In genomic region chr4:59388359-59388758, GRCh38 we compare ENCODE assay signal across 17 cellular contexts.
DNase-seq lines count a peak whose midpoint lies in the region; ATAC-seq, FAIRE-seq and TF ChIP-seq lines count a peak whose summit lies in the region.
"Had no signal": no experiment of that assay in that cellular context is flagged by ENCODE, and none has a peak within 500 bp of the region (broad histone marks: within the 10 kb centered on the region; RNA-seq: fewer than 3 reads in every experiment).

No MANE protein-coding gene starts in this region.

- H2AFZ ChIP-seq in SK-N-SH (ENCODE audit: low read depth) (no peak overlapping the region), H1 (ENCODE audit: low read length) (peak overlapping the region; percentile 81; the same call in 1 of the 2 replicates)
- H2AFZ ChIP-seq: GM23248 had no signal

- H3K9me2 ChIP-seq in SK-N-SH: no peaks in the 10 kb centered on the region

- H2BK15ac ChIP-seq in H1 (ENCODE audit: low read length): no peak overlapping the region

- H2BK12ac ChIP-seq in H1 (ENCODE audit: low read depth, low read length): no peak overlapping the region

- peaks cover 0 to 2% of the 10 kb centered on the region in 2 experiments; a peak in 1 of 4 replicates for H3K4me1 ChIP-seq in SK-N-SH (ENCODE audit: control insufficient read depth in 1 of 2, insufficient read depth in 2 of 2, low read depth in 1 of 2, low read length in 1 of 2)
- no peaks in the 10 kb centered on the region for H3K4me1 ChIP-seq in H1 (replicated peaks in 1 of 4; ENCODE audit: control insufficient read depth in 3 of 4, insufficient read depth in 4 of 4, low read length in 3 of 4)

- no peak overlapping the region for H3K4me3 ChIP-seq in SK-N-SH (ENCODE audit: low read depth in 2 of 2, low read length in 1 of 2)
- no peak overlapping the region for H3K4me3 ChIP-seq in H1 (ENCODE audit: extremely low read depth in 1 of 4, insufficient read depth in 2 of 4, low read depth in 3 of 4, low read length in 4 of 4)
- H3K4me3 ChIP-seq: GM23248 had no signal

- no peak for TF ChIP-seq RAD21 in SK-N-SH (IDR thresholded peaks at IDR 0.05; ENCODE audit: low read length)
- TF ChIP-seq RAD21 in H1 (IDR thresholded peaks at IDR 0.05 in 1 of 2, conservative IDR thresholded peaks at IDR 0.05 in 1 of 2; ENCODE audit: low read depth in 2 of 2, low read length in 2 of 2): no peak

- no peak for TF ChIP-seq POLR2A in H1 (IDR thresholded peaks at IDR 0.05; ENCODE audit: control extremely low read depth in 1 of 2, low read depth in 2 of 2, low read length in 2 of 2)

- H3K27ac ChIP-seq in SK-N-SH (ENCODE audit: low read depth in 2 of 2, low read length in 1 of 2) (no peak overlapping the region), H1 (ENCODE audit: low read depth, low read length) (no peak overlapping the region)
- H3K27ac ChIP-seq: GM23248 had no signal

- no peaks in the 10 kb centered on the region for H3K23me2 ChIP-seq in H1 (ENCODE audit: low read depth, low read length)

- POLR2A ChIA-PET in SK-N-SH (lab: Yijun Ruan, JAX) (interaction anchor here (0.7 kb wide), 1 partner anchor 1154 kb away, joined by 4 read pairs; no protein-coding TSS in a partner anchor), H1 (lab: Charles Lee; ENCODE audit: partially characterized antibody) (no interaction called here)

- no peaks in the 10 kb centered on the region for H3K79me2 ChIP-seq in SK-N-SH (ENCODE audit: insufficient read depth)
- no peaks in the 10 kb centered on the region for H3K79me2 ChIP-seq in H1 (ENCODE audit: control insufficient read depth in 1 of 2, insufficient read depth in 2 of 2, low read length in 2 of 2)

- H3K79me1 ChIP-seq in H1 (ENCODE audit: low read depth, low read length): no peaks in the 10 kb centered on the region

- H2BK20ac ChIP-seq in H1 (ENCODE audit: low read length): no peak overlapping the region

- H3K9me3 ChIP-seq in SK-N-SH: no peaks in the 10 kb centered on the region
- H3K9me3 ChIP-seq in H1 (ENCODE audit: insufficient read depth in 2 of 2, low read depth in 1 of 2, low read length in 1 of 2): no peaks in the 10 kb centered on the region

- no peak overlapping the region for H4K5ac ChIP-seq in H1 (ENCODE audit: insufficient read length, low read depth, low read length)

- no peak overlapping the region for H4K91ac ChIP-seq in H1 (replicated peaks; ENCODE audit: insufficient read length, low read length)

- CTCF ChIA-PET in SK-N-SH (lab: Yijun Ruan, JAX) (no interaction called here), H1 (lab: Charles Lee; ENCODE audit: partially characterized antibody) (interaction anchor here (0.6 kb wide), 1 partner anchor 57 kb away, joined by 3 read pairs; no protein-coding TSS in a partner anchor)

- no peak overlapping the region for H3K14ac ChIP-seq in H1 (ENCODE audit: insufficient read length)

- H3K23ac ChIP-seq in H1 (ENCODE audit: insufficient read length): no peak overlapping the region

- H3K56ac ChIP-seq in H1 (replicated peaks; ENCODE audit: insufficient read length, low read depth, low read length): no peak overlapping the region

- H3K9ac ChIP-seq in SK-N-SH (no peak overlapping the region), H1 (replicated peaks in 1 of 4; ENCODE audit: extremely low read depth in 1 of 4, low read depth in 3 of 4, low read length in 3 of 4) (no peak overlapping the region)
- H3K9ac ChIP-seq: GM23248 had no signal

- H2BK5ac ChIP-seq in H1 (ENCODE audit: low read depth, low read length): no peak overlapping the region

- H2BK120ac ChIP-seq in H1 (replicated peaks; ENCODE audit: low read depth, low read length): no peak overlapping the region

- H2AK5ac ChIP-seq in H1 (ENCODE audit: low read depth, low read length): no peak overlapping the region

- ATAC-seq in SK-N-SH treated with all-trans-retinoic acid at 6 μM for 48 hours (no peak), HG03469 (IDR thresholded peaks at IDR 0.05; ENCODE audit: unreplicated experiment) (no peak)
- ATAC-seq: HCT116 had no signal

- no peak for FAIRE-seq in H1 (lab: Jason Lieb, UNC)
- FAIRE-seq: G401.6, GM12892 had no signal

- no peak for TF ChIP-seq EP300 in SK-N-SH (IDR thresholded peaks at IDR 0.05; ENCODE audit: borderline replicate concordance in 1 of 2, low read depth in 1 of 2, low read length in 1 of 2)
- no peak for TF ChIP-seq EP300 in H1 (IDR thresholded peaks at IDR 0.05; ENCODE audit: borderline replicate concordance in 1 of 2, low read depth in 2 of 2, low read length in 2 of 2)

- H3K4me2 ChIP-seq in SK-N-SH (no peak overlapping the region), H1 (ENCODE audit: insufficient read depth in 1 of 2, low read depth in 2 of 2, low read length in 2 of 2) (no peak overlapping the region)

- H3K36me3 ChIP-seq in SK-N-SH (replicated peaks in 1 of 2; ENCODE audit: control insufficient read depth in 1 of 2, insufficient read depth in 2 of 2, low read length in 1 of 2) (no peaks in the 10 kb centered on the region), H1 (ENCODE audit: control insufficient read depth in 2 of 4, insufficient read depth in 4 of 4, low read length in 3 of 4) (no peaks in the 10 kb centered on the region)

- no peaks in the 10 kb centered on the region for H3K27me3 ChIP-seq in SK-N-SH (ENCODE audit: insufficient read depth)
- no peaks in the 10 kb centered on the region for H3K27me3 ChIP-seq in H1 (replicated peaks in 1 of 4; ENCODE audit: control insufficient read depth in 3 of 4, extremely low read depth in 1 of 4, insufficient read depth in 3 of 4, low read length in 3 of 4)

- H3F3A ChIP-seq in SK-N-SH (replicated peaks; ENCODE audit: insufficient read depth): no peaks in the 10 kb centered on the region

- TF ChIP-seq CTCF in SK-N-SH (IDR thresholded peaks at IDR 0.05): no peak
- no peak for TF ChIP-seq CTCF in H1 (IDR thresholded peaks at IDR 0.05; ENCODE audit: control extremely low read depth in 1 of 3, insufficient read depth in 1 of 3, low read depth in 1 of 3, low read length in 3 of 3)

- no peaks in the 10 kb centered on the region for H4K20me1 ChIP-seq in SK-N-SH (ENCODE audit: insufficient read depth)
- no peaks in the 10 kb centered on the region for H4K20me1 ChIP-seq in H1 (replicated peaks in 1 of 2; ENCODE audit: control insufficient read depth in 1 of 2, insufficient read depth in 2 of 2, low read length in 2 of 2)

- no peak overlapping the region for H4K8ac ChIP-seq in H1 (ENCODE audit: extremely low read depth, insufficient read depth, low read length)

- peak; percentile 26 for DNase-seq in NCI-H345 (lab: John Stamatoyannopoulos, UW)
- DNase-seq in NCI-H345 treated with DMSO at 0.1 percent for 48 hours (lab: John Stamatoyannopoulos, UW; ENCODE audit: unreplicated experiment): no peak
- no peak for DNase-seq in SK-N-SH
- DNase-seq in H1 (ENCODE audit: low read depth in 1 of 2, low spot score in 2 of 2): no peak
- DNase-seq: C1 segment of cervical spinal cord; Calu3; CD4-positive, alpha-beta memory T cell; COR-L47; DMS 273 treated with DMSO at 0.1 percent for 48 hours; DND-41; GM23248; H9 had no signal

- whole genome bisulfite sequencing in SK-N-SH (ENCODE audit: low lambda C conversion rate): 20% methylated on average over 2 of the region's 2 CpGs
- 88% methylated on average over 2 of the region's 2 CpGs; no CpG with 5 or more reads in 1 of the 2 experiments for WGBS in H1 (ENCODE audit: extremely low coverage in 1 of 2, insufficient coverage in 1 of 2, insufficient read length in 1 of 2, insufficient replicate concordance in 2 of 2, low coverage in 1 of 2, low lambda C conversion rate in 2 of 2, missing lambda C conversion rate in 1 of 2), 2 experiments

- H3K4ac ChIP-seq in H1 (replicated peaks; ENCODE audit: insufficient read length, low read depth, low read length): no peak overlapping the region

- no peak overlapping the region for H3K18ac ChIP-seq in H1 (ENCODE audit: extremely low read depth, low read length)

TF ChIP-seq in SK-N-SH, 30 proteins besides CTCF, POLR2A, EP300 and RAD21:
- TF ChIP-seq GATA2 (CRISPR knock-in tag; IDR thresholded peaks at IDR 0.05): peak; percentile 27; the same call in 1 of the 2 replicates
- TF ChIP-seq NRF1 (IDR thresholded peaks at IDR 0.05; ENCODE audit: low read depth, low read length): no peak

TF ChIP-seq in SK-N-SH treated with all-trans-retinoic acid at 6 μM for 48 hours, 23 proteins besides CTCF, POLR2A, EP300 and RAD21 (continues in another document):
- TF ChIP-seq CSDC2 (CRISPR knock-in tag; IDR thresholded peaks at IDR 0.05) (no peak), POU6F1 (CRISPR knock-in tag; IDR thresholded peaks at IDR 0.05; ENCODE audit: borderline replicate concordance, low read depth) (no peak), TCF4 (CRISPR knock-in tag; IDR thresholded peaks at IDR 0.05; ENCODE audit: borderline replicate concordance) (no peak), ARNTL (CRISPR knock-in tag; IDR thresholded peaks at IDR 0.05; ENCODE audit: borderline replicate concordance, low read depth) (no peak)

TF ChIP-seq in H1, 55 proteins besides CTCF, POLR2A, EP300 and RAD21 (continues in another document):
- TF ChIP-seq MAFK (IDR thresholded peaks at IDR 0.05; ENCODE audit: low read depth, low read length) (no peak), JUND (IDR thresholded peaks at IDR 0.05; ENCODE audit: low read length) (no peak), EZH2 (IDR thresholded peaks at IDR 0.05; ENCODE audit: low read depth, low read length, severe bottlenecking) (no peak), SUZ12 (IDR thresholded peaks at IDR 0.05; ENCODE audit: low read length) (no peak), MAX (IDR thresholded peaks at IDR 0.05) (no peak), SRF (IDR thresholded peaks at IDR 0.05; ENCODE audit: low read depth, low read length) (no peak), GTF2F1 (IDR thresholded peaks at IDR 0.05; ENCODE audit: borderline replicate concordance, low read depth, low read length) (no peak), BACH1 (IDR thresholded peaks at IDR 0.05; ENCODE audit: low read length) (no peak), RFX5 (IDR thresholded peaks at IDR 0.05; ENCODE audit: borderline replicate concordance, low read depth, low read length) (no peak), POLR2AphosphoS5 (IDR thresholded peaks at IDR 0.05; ENCODE audit: low read depth, low read length) (no peak), ASH2L (IDR thresholded peaks at IDR 0.05; ENCODE audit: low read length) (no peak), SP4 (IDR thresholded peaks at IDR 0.05; ENCODE audit: low read length) (no peak), TAF7 (optimal IDR thresholded peaks at IDR 0.05; ENCODE audit: borderline replicate concordance, low read depth, low read length) (no peak), TBP (IDR thresholded peaks at IDR 0.05; ENCODE audit: low read depth, low read length) (no peak), RBBP5 (IDR thresholded peaks at IDR 0.05; ENCODE audit: borderline replicate concordance, low read depth, low read length) (no peak)
